In the genomic region with DNA sequence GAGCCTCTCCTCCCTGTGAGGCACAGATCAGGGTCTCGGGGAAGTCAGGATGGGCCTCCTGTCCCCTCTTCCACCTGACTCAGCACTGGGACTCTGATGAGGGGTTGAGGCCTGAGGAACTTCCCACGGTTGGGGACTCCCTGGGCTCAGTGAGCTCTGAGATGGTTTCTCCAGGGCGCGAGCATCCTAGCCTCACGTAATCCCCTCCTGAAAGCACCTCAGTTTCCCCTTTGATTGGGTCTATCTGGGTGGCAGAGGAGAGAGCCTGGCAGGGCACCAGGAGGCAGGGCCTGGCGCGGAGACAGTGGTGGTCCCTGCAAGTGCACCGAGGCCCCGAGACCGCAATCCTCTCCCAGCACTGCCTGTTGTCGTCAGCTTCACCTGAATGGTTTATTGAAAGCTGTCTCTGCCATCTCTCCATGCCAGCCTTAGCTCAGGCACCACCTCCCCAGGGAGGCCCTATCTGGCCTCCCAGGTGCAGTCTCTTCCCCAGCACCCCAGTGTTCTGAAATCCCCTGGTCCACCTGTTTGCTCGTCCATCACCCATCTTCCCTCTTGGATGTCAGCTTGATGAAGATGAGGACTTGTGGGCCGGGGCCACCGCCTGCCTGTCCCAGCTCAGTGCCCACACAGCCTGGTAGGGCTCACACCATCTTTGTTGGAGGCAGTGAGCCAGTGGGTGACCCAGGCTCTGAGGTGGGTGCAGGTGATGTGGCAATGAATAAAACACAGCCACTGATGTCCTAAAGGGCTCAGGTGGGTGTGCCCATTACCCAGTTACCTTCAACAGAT, we compare ENCODE assay signal across 17 cellular contexts.
"Had no signal": no experiment of that assay in that cellular context is flagged by ENCODE, and none has a peak within 500 bp of the region (broad histone marks: within the 10 kb centered on the region; RNA-seq: fewer than 3 reads in every experiment).

No MANE protein-coding gene starts in this region.

- H3K36me3 ChIP-seq: ovary, suprapubic skin, thyroid gland had no signal

- H3K9me3 Mint-ChIP-seq: type B pancreatic cell had no signal

- FAIRE-seq: colon, endothelial cell of umbilical vein, urothelium cell line had no signal

- H3K27ac ChIP-seq: hepatocyte, ovary, suprapubic skin, thyroid gland had no signal

- H3K27me3 ChIP-seq: hepatocyte, ovary, thyroid gland had no signal

- ATAC-seq: naive thymus-derived CD8-positive, alpha-beta T cell had no signal

- H3K79me2 ChIP-seq: hepatocyte had no signal

- H3K4me2 ChIP-seq: hepatocyte had no signal

- H3K4me1 ChIP-seq: thyroid gland had no signal

- H3K4me3 Mint-ChIP-seq: naive thymus-derived CD8-positive, alpha-beta T cell; type B pancreatic cell had no signal

- DNase-seq: cerebellar nuclear complex; dermis blood vessel endothelial cell; erythroblast; foreskin melanocyte; kidney glomerular epithelial cell; mucosa of descending colon; ovary; right cardiac atrium; stimulated activated CD4-positive, alpha-beta T cell treated with anti-CD3 and anti-CD28 coated beads, Interleukin-4, amount 100 ng/mL, for 24 hours; thyroid gland had no signal

- H3K4me3 ChIP-seq: hepatocyte, mucosa of descending colon, ovary, suprapubic skin, thyroid gland had no signal

- H3K9me3 ChIP-seq: mucosa of descending colon, ovary, suprapubic skin, thyroid gland had no signal

- H2AFZ ChIP-seq: hepatocyte had no signal

- H3K36me3 Mint-ChIP-seq: naive thymus-derived CD8-positive, alpha-beta T cell; type B pancreatic cell had no signal
